ENCODE assay signal across 35 cellular contexts in genomic region chr9:113781381-113781780, GRCh38.
"Had no signal": no experiment of that assay in that cellular context is flagged by ENCODE, and none has a peak within 500 bp of the region (broad histone marks: within the 10 kb centered on the region; RNA-seq: fewer than 3 reads in every experiment).

No MANE protein-coding gene starts in this region.

- H3K4me3 Mint-ChIP-seq: activated B cell treated with CpG ODN at 0.5 μM for 24 hours; activated CD4-positive, alpha-beta memory T cell treated with anti-CD3 and anti-CD28 coated beads for 36 hours; activated CD4-positive, alpha-beta T cell treated with anti-CD3 and anti-CD28 coated beads, Interleukin-2, amount 10 ng/mL, durations not matched to agents 24 days and 14 days; activated CD8-positive, alpha-beta T cell treated with anti-CD3 and anti-CD28 coated beads for 36 hours; activated naive CD4-positive, alpha-beta T cell treated with anti-CD3 and anti-CD28 coated beads, Interleukin-2, amount 10 ng/mL, durations not matched to agents 7 days and 5 days; activated naive CD4-positive, alpha-beta T cell treated with anti-CD3 and anti-CD28 coated beads, Interleukin-2, amount 50 U/mL, for 24 hours; activated naive CD8-positive, alpha-beta T cell; activated naive CD8-positive, alpha-beta T cell treated with anti-CD3 and anti-CD28 coated beads, Interleukin-2, amount 10 ng/mL, durations not matched to agents 7 days and 5 days; activated naive CD8-positive, alpha-beta T cell treated with anti-CD3 and anti-CD28 coated beads, Interleukin-2, amount 50 U/mL, for 24 hours; activated T-cell treated with anti-CD3 and anti-CD28 coated beads, Interleukin-2, amount 50 U/mL, for 24 hours; brain; central memory CD8-positive, alpha-beta T cell; T-helper 1 cell treated with Interleukin-12 subunit alpha and Interleukin-12 subunit beta and Interleukin-4 antibody, amounts not matched to agents 30 μg/mL and 1 μg/mL, for 36 hours; T-helper 2 cell treated with Interferon-gamma antibody and Interleukin-4, amounts not matched to agents 5 μg/mL and 100 μg/mL, for 36 hours had no signal

- H3K9me3 ChIP-seq: ascending aorta had no signal

- H3K4me1 Mint-ChIP-seq: activated B cell treated with CpG ODN at 0.5 μM for 24 hours; activated CD4-positive, alpha-beta T cell treated with anti-CD3 and anti-CD28 coated beads, Interleukin-2, amount 10 ng/mL, durations not matched to agents 24 days and 14 days; activated naive CD4-positive, alpha-beta T cell treated with anti-CD3 and anti-CD28 coated beads, Interleukin-2, amount 10 ng/mL, durations not matched to agents 7 days and 5 days; activated naive CD4-positive, alpha-beta T cell treated with anti-CD3 and anti-CD28 coated beads, Interleukin-2, amount 50 U/mL, for 24 hours; activated naive CD8-positive, alpha-beta T cell treated with anti-CD3 and anti-CD28 coated beads, Interleukin-2, amount 10 ng/mL, durations not matched to agents 7 days and 5 days; activated naive CD8-positive, alpha-beta T cell treated with anti-CD3 and anti-CD28 coated beads, Interleukin-2, amount 50 U/mL, for 24 hours; central memory CD8-positive, alpha-beta T cell had no signal

- ATAC-seq: activated CD8-positive, alpha-beta T cell treated with anti-CD3 and anti-CD28 coated beads for 36 hours; activated naive CD8-positive, alpha-beta T cell treated with anti-CD3 and anti-CD28 coated beads, Interleukin-2, amount 50 U/mL, for 24 hours had no signal

- H3K4me3 ChIP-seq: ascending aorta, cardiac muscle cell had no signal

- H3K27me3 Mint-ChIP-seq: activated CD4-positive, alpha-beta T cell treated with anti-CD3 and anti-CD28 coated beads, Interleukin-2, amount 10 ng/mL, durations not matched to agents 24 days and 14 days had no signal

- H3K9me3 Mint-ChIP-seq: activated B cell treated with CpG ODN at 0.5 μM for 24 hours; activated CD4-positive, alpha-beta memory T cell treated with anti-CD3 and anti-CD28 coated beads for 36 hours; activated CD4-positive, alpha-beta T cell treated with anti-CD3 and anti-CD28 coated beads, Interleukin-2, amount 10 ng/mL, durations not matched to agents 24 days and 14 days; activated CD8-positive, alpha-beta T cell treated with anti-CD3 and anti-CD28 coated beads for 36 hours; activated naive CD4-positive, alpha-beta T cell treated with anti-CD3 and anti-CD28 coated beads, Interleukin-2, amount 10 ng/mL, durations not matched to agents 7 days and 5 days; activated naive CD4-positive, alpha-beta T cell treated with anti-CD3 and anti-CD28 coated beads, Interleukin-2, amount 50 U/mL, for 24 hours; activated naive CD8-positive, alpha-beta T cell treated with anti-CD3 and anti-CD28 coated beads, Interleukin-2, amount 10 ng/mL, durations not matched to agents 7 days and 5 days; activated naive CD8-positive, alpha-beta T cell treated with anti-CD3 and anti-CD28 coated beads, Interleukin-2, amount 50 U/mL, for 24 hours; activated T-cell treated with anti-CD3 and anti-CD28 coated beads, Interleukin-2, amount 50 U/mL, for 24 hours; activated T-helper 2 cell treated with anti-CD3 and anti-CD28 coated beads, Interferon-gamma antibody, Interleukin-2, Interleukin-4, amounts not matched to agents 10 μg/mL and 5 μg/mL and 100 μg/mL, durations not matched to agents 14 hours and 24 hours and 36 hours; central memory CD8-positive, alpha-beta T cell; T-helper 1 cell treated with Interleukin-12 subunit alpha and Interleukin-12 subunit beta and Interleukin-4 antibody, amounts not matched to agents 30 μg/mL and 1 μg/mL, for 36 hours; T-helper 2 cell treated with Interferon-gamma antibody and Interleukin-4, amounts not matched to agents 5 μg/mL and 100 μg/mL, for 36 hours had no signal

- H3K36me3 Mint-ChIP-seq: activated CD4-positive, alpha-beta memory T cell treated with anti-CD3 and anti-CD28 coated beads for 36 hours; activated naive CD4-positive, alpha-beta T cell treated with anti-CD3 and anti-CD28 coated beads, Interleukin-2, amount 10 ng/mL, durations not matched to agents 7 days and 5 days; activated naive CD4-positive, alpha-beta T cell treated with anti-CD3 and anti-CD28 coated beads, Interleukin-2, amount 50 U/mL, for 24 hours; activated naive CD8-positive, alpha-beta T cell; activated naive CD8-positive, alpha-beta T cell treated with anti-CD3 and anti-CD28 coated beads, Interleukin-2, amount 10 ng/mL, durations not matched to agents 7 days and 5 days; brain had no signal

- DNase-seq: activated B cell treated with CpG ODN at 0.5 μM for 24 hours; activated CD4-positive, alpha-beta memory T cell treated with anti-CD3 and anti-CD28 coated beads for 36 hours; activated CD4-positive, alpha-beta T cell treated with anti-CD3 and anti-CD28 coated beads for 4 hours; activated CD4-positive, alpha-beta T cell treated with anti-CD3 and anti-CD28 coated beads, Interleukin-2, amount 10 ng/mL, durations not matched to agents 24 days and 14 days; activated CD4-positive, alpha-beta T cell treated with anti-CD3 and anti-CD28 coated beads, Interleukin-2, amount 50 U/mL, for 1 hour; activated CD4-positive, alpha-beta T cell treated with anti-CD3 and anti-CD28 coated beads, Interleukin-2, amount 50 U/mL, for 4 hours; activated CD4-positive, CD25-positive, alpha-beta regulatory T cell treated with anti-CD3 and anti-CD28 coated beads, Interleukin-2, amount 50 U/mL, for 72 hours; activated CD8-positive, alpha-beta memory T cell treated with anti-CD3 and anti-CD28 coated beads, Interleukin-2, amount 50 U/mL, for 4 hours; activated CD8-positive, alpha-beta T cell treated with anti-CD3 and anti-CD28 coated beads for 36 hours; activated effector memory CD4-positive, alpha-beta T cell treated with Interleukin-2 at 50 U/mL for 16 hours; activated gamma-delta T cell; activated naive CD4-positive, alpha-beta T cell treated with anti-CD3 and anti-CD28 coated beads, Interleukin-2, amount 10 ng/mL, durations not matched to agents 7 days and 5 days; activated naive CD4-positive, alpha-beta T cell treated with Interleukin-2 at 50 U/mL for 16 hours; activated naive CD8-positive, alpha-beta T cell treated with anti-CD3 and anti-CD28 coated beads, Interleukin-2, amount 10 ng/mL, durations not matched to agents 7 days and 5 days; activated naive CD8-positive, alpha-beta T cell treated with anti-CD3 and anti-CD28 coated beads, Interleukin-2, amount 50 U/mL, for 24 hours; activated T-cell treated with anti-CD3 and anti-CD28 coated beads for 4 hours; activated T-cell treated with anti-CD3 and anti-CD28 coated beads, Interleukin-2, amount 50 U/mL, for 24 hours; activated T-cell treated with anti-CD3 and anti-CD28 coated beads, Interleukin-2, amount 50 U/mL, for 48 hours; amygdala; anterior cingulate cortex; caudate nucleus; cerebellar nuclear complex; SW 1271; T-helper 1 cell; T-helper 2 cell; T-helper 9 cell had no signal

- H3K27ac Mint-ChIP-seq: activated B cell treated with CpG ODN at 0.5 μM for 24 hours; activated CD4-positive, alpha-beta memory T cell treated with anti-CD3 and anti-CD28 coated beads for 36 hours; activated CD4-positive, alpha-beta T cell treated with anti-CD3 and anti-CD28 coated beads, Interleukin-2, amount 10 ng/mL, durations not matched to agents 24 days and 14 days; activated CD8-positive, alpha-beta T cell treated with anti-CD3 and anti-CD28 coated beads for 36 hours; activated naive CD4-positive, alpha-beta T cell treated with anti-CD3 and anti-CD28 coated beads, Interleukin-2, amount 10 ng/mL, durations not matched to agents 7 days and 5 days; activated naive CD4-positive, alpha-beta T cell treated with anti-CD3 and anti-CD28 coated beads, Interleukin-2, amount 50 U/mL, for 24 hours; activated naive CD8-positive, alpha-beta T cell; activated naive CD8-positive, alpha-beta T cell treated with anti-CD3 and anti-CD28 coated beads, Interleukin-2, amount 10 ng/mL, durations not matched to agents 7 days and 5 days; activated naive CD8-positive, alpha-beta T cell treated with anti-CD3 and anti-CD28 coated beads, Interleukin-2, amount 50 U/mL, for 24 hours; activated T-cell treated with anti-CD3 and anti-CD28 coated beads, Interleukin-2, amount 50 U/mL, for 24 hours; activated T-helper 2 cell treated with anti-CD3 and anti-CD28 coated beads, Interferon-gamma antibody, Interleukin-2, Interleukin-4, amounts not matched to agents 10 μg/mL and 5 μg/mL and 100 μg/mL, durations not matched to agents 14 hours and 24 hours and 36 hours; T-helper 1 cell treated with Interleukin-12 subunit alpha and Interleukin-12 subunit beta and Interleukin-4 antibody, amounts not matched to agents 30 μg/mL and 1 μg/mL, for 36 hours; T-helper 2 cell treated with Interferon-gamma antibody and Interleukin-4, amounts not matched to agents 5 μg/mL and 100 μg/mL, for 36 hours had no signal

- H3K4me1 ChIP-seq: ascending aorta had no signal

- H3K36me3 ChIP-seq: ascending aorta, cardiac muscle cell had no signal
